In the genomic region with DNA sequence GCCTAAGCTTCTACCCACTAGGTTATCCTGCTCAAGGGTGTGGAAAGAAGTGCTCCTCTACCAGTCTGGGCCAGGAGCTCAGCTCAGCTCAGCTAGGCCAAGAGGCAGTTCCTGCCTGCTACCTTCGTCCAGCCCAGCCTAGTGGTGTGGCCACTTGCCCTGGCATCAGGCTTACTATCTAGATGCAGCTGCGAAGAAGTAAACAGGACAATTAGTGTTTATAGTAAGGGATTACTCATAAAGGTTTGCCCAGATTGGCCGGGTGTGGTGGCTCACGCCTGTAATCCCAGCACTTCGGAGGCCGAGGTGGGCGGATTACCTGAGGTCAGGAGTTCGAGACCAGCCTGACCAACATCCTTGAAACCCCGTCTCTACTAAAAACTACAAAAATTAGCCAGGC, we compare ENCODE assay signal across 12 cellular contexts. TPM values are rescaled to one million over a fixed set of nuclear protein-coding genes. Genes with fewer than 3 reads are reported as not detected.
DNase-seq lines count a peak whose midpoint lies in the region; ATAC-seq lines count a peak whose summit lies in the region.
"Had no signal": no experiment of that assay in that cellular context is flagged by ENCODE, and none has a peak within 500 bp of the region (broad histone marks: within the 10 kb centered on the region; RNA-seq: fewer than 3 reads in every experiment).

No MANE protein-coding gene starts in this region.

- peak overlapping the region; percentile 27 to 86 (median 69) for H3K4me2 ChIP-seq in BLaER1 treated with 17β-estradiol and CSF1 and Interleukin-3, amounts not matched to agents 10 nM and 100 nM

- CTCF ChIA-PET in naive thymus-derived CD4-positive, alpha-beta T cell (lab: Charles Lee), result interaction anchor here (0.8 kb wide), 2 partner anchors 65 to 97 kb away, joined by 3 to 5 read pairs; partner anchors contain the start of gene STING1

- H4K20me1 ChIP-seq in BLaER1 treated with 17β-estradiol and CSF1 and Interleukin-3, amounts not matched to agents 10 nM and 100 nM, result no peaks in the 10 kb centered on the region

- H3K9me3 Mint-ChIP-seq in naive thymus-derived CD4-positive, alpha-beta T cell, result no peaks in the 10 kb centered on the region
- H3K9me3 Mint-ChIP-seq: CD4-positive, CD25-positive, alpha-beta regulatory T cell; H9 had no signal

- peak; percentile 53 for DNase-seq in H4 (ENCODE audit: low spot score)
- no peak for DNase-seq in naive thymus-derived CD4-positive, alpha-beta T cell
- DNase-seq in NCI-H1694 treated with DMSO at 0.1 percent for 48 hours (lab: John Stamatoyannopoulos, UW), result no peak
- DNase-seq: CD4-positive, CD25-positive, alpha-beta regulatory T cell; H9; stimulated activated CD4-positive, alpha-beta T cell treated with anti-CD3 and anti-CD28 coated beads, Interleukin-4, amount 100 ng/mL, for 1 hour had no signal

- intact Hi-C loops in naive thymus-derived CD4-positive, alpha-beta T cell (cut with micrococcal nuclease), result no loop called here

- H3K27ac ChIP-seq in BLaER1 treated with 17β-estradiol and CSF1 and Interleukin-3, amounts not matched to agents 10 nM and 100 nM, result peak overlapping the region in 7 of 11 experiments; percentile 28 to 62 (median 45); a peak in 14 of 22 replicates
- H3K27ac ChIP-seq in angular gyrus (ENCODE audit: low read depth, low read length) (peak overlapping the region; percentile 1), mucosa of rectum (ENCODE audit: low read depth in 2 of 2, low read length in 2 of 2) (peak overlapping the region; percentile 69 to 76)
- H3K27ac ChIP-seq in naive thymus-derived CD4-positive, alpha-beta T cell (ENCODE audit: low read depth, low read length), result no peak overlapping the region

- no peaks in the 10 kb centered on the region for H3K27me3 Mint-ChIP-seq in naive thymus-derived CD4-positive, alpha-beta T cell
- H3K27me3 Mint-ChIP-seq: CD4-positive, CD25-positive, alpha-beta regulatory T cell had no signal

- peaks cover 0 to 23% (median 11%) of the 10 kb centered on the region in 5 donors for H3K36me3 Mint-ChIP-seq in naive thymus-derived CD4-positive, alpha-beta T cell

- POLR2A ChIA-PET in naive thymus-derived CD4-positive, alpha-beta T cell (lab: Charles Lee), result interaction anchor here (0.6 to 0.9 kb wide), 2 partner anchors 13 to 48 kb away, joined by 3 to 4 read pairs; partner anchors contain the start of gene SPATA24

- peak overlapping the region in 1 of 9 donors; percentile 82 for H3K27ac Mint-ChIP-seq in naive thymus-derived CD4-positive, alpha-beta T cell
- H3K27ac Mint-ChIP-seq: H9 had no signal

- peaks cover 2 to 75% (median 25%) of the 10 kb centered on the region in 7 donors for H3K4me1 Mint-ChIP-seq in naive thymus-derived CD4-positive, alpha-beta T cell

- no peaks in the 10 kb centered on the region; a peak in 1 of 22 replicates for H3K9me3 ChIP-seq in BLaER1 treated with 17β-estradiol and CSF1 and Interleukin-3, amounts not matched to agents 10 nM and 100 nM (replicated peaks in 1 of 11)
- no peaks in the 10 kb centered on the region for H3K9me3 ChIP-seq in mucosa of rectum (ENCODE audit: control insufficient read depth in 2 of 2, low read length in 2 of 2)
- no peaks in the 10 kb centered on the region for H3K9me3 ChIP-seq in naive thymus-derived CD4-positive, alpha-beta T cell (ENCODE audit: control insufficient read depth in 2 of 3, low read length in 3 of 3)
- H3K9me3 ChIP-seq: prostate gland had no signal

- peaks cover 53 to 80% (median 66%) of the 10 kb centered on the region in 10 experiments for H3K4me1 ChIP-seq in BLaER1 treated with 17β-estradiol and CSF1 and Interleukin-3, amounts not matched to agents 10 nM and 100 nM
- H3K4me1 ChIP-seq in mucosa of rectum (ENCODE audit: control insufficient read depth in 2 of 2, insufficient read depth in 2 of 2, low read length in 2 of 2), result peaks cover 21 to 52% of the 10 kb centered on the region in 2 donors
- peaks cover 0 to 17% of the 10 kb centered on the region in 2 donors for H3K4me1 ChIP-seq in naive thymus-derived CD4-positive, alpha-beta T cell (ENCODE audit: control insufficient read depth in 2 of 2, insufficient read depth in 2 of 2, low read length in 2 of 2)
- H3K4me1 ChIP-seq: prostate gland had no signal

- peak overlapping the region in 2 of 11 experiments; percentile 4 to 9; a peak in 1 of 22 replicates for H3K9ac ChIP-seq in BLaER1 treated with 17β-estradiol and CSF1 and Interleukin-3, amounts not matched to agents 10 nM and 100 nM
- no peak overlapping the region for H3K9ac ChIP-seq in mucosa of rectum (ENCODE audit: low read depth in 1 of 2, low read length in 2 of 2)

- H3K4me3 Mint-ChIP-seq in naive thymus-derived CD4-positive, alpha-beta T cell, result no peak overlapping the region
- H3K4me3 Mint-ChIP-seq: H9 had no signal

- no peak for ATAC-seq in naive thymus-derived CD4-positive, alpha-beta T cell
- no peak for ATAC-seq in HG03521 (IDR thresholded peaks at IDR 0.05; ENCODE audit: unreplicated experiment)

- peaks cover 0 to 50% (median 16%) of the 10 kb centered on the region in 11 experiments; a peak in 16 of 22 replicates for H3K36me3 ChIP-seq in BLaER1 treated with 17β-estradiol and CSF1 and Interleukin-3, amounts not matched to agents 10 nM and 100 nM
- H3K36me3 ChIP-seq in mucosa of rectum (ENCODE audit: control insufficient read depth in 2 of 2, insufficient read depth in 2 of 2, low read length in 2 of 2), result peaks cover 0 to 3% of the 10 kb centered on the region in 2 donors
- H3K36me3 ChIP-seq in naive thymus-derived CD4-positive, alpha-beta T cell (ENCODE audit: control insufficient read depth in 2 of 3, insufficient read depth in 3 of 3, low read length in 3 of 3), result peaks cover 0 to 13% (median 0%) of the 10 kb centered on the region in 3 experiments
- H3K36me3 ChIP-seq: prostate gland had no signal

- H3K4me3 ChIP-seq in BLaER1 treated with 17β-estradiol and CSF1 and Interleukin-3, amounts not matched to agents 10 nM and 100 nM, result no peak overlapping the region
- no peak overlapping the region for H3K4me3 ChIP-seq in mucosa of rectum (ENCODE audit: low read length in 2 of 2)
- no peak overlapping the region for H3K4me3 ChIP-seq in naive thymus-derived CD4-positive, alpha-beta T cell (ENCODE audit: low read length)
- H3K4me3 ChIP-seq: prostate gland had no signal

- no peaks in the 10 kb centered on the region for H3K27me3 ChIP-seq in BLaER1 treated with 17β-estradiol and CSF1 and Interleukin-3, amounts not matched to agents 10 nM and 100 nM
- no peaks in the 10 kb centered on the region for H3K27me3 ChIP-seq in mucosa of rectum (ENCODE audit: control insufficient read depth in 2 of 2, insufficient read depth in 2 of 2, low read length in 2 of 2)
- H3K27me3 ChIP-seq in naive thymus-derived CD4-positive, alpha-beta T cell (ENCODE audit: control insufficient read depth in 2 of 2, insufficient read depth in 2 of 2, low read length in 2 of 2), result no peaks in the 10 kb centered on the region

RNA-seq across cellular contexts. Expression of gene SPATA24, which starts 12.8 kb away (rescaled TPM):
- total RNA-seq in H4 (2014; rRNA removed; shearing (Covaris generic)), result 3.4 and 5.9 TPM in 2 replicates
- total RNA-seq in naive thymus-derived CD4-positive, alpha-beta T cell, result 1 to 10 TPM; 4.4 to 7.6 (median 5.8) TPM
- polyA plus RNA-seq in naive thymus-derived CD4-positive, alpha-beta T cell, result 1 to 10 TPM; 4.6 to 6.6 TPM

RNA-seq across cellular contexts. Expression of gene PROB1, which starts 21.7 kb away (rescaled TPM):
- total RNA-seq in H4 (2014; rRNA removed; shearing (Covaris generic)), result not detected in 2 replicates
- total RNA-seq in naive thymus-derived CD4-positive, alpha-beta T cell, result 1 to 10 TPM in 2 of 5 experiments, under 1 TPM in 3; 0.58 to 4.9 (median 0.97) TPM
- under 1 TPM in 1 of 2 donors, not detected in 1; 0.26 TPM for polyA plus RNA-seq in naive thymus-derived CD4-positive, alpha-beta T cell

RNA-seq across cellular contexts. Expression of gene DNAJC18, which starts 22.7 kb away (rescaled TPM):
- total RNA-seq in H4 (2014; rRNA removed; shearing (Covaris generic)), result 4.5 and 22.9 TPM in 2 replicates
- total RNA-seq in naive thymus-derived CD4-positive, alpha-beta T cell, result 1 to 10 TPM; 2.2 to 9.7 (median 4.9) TPM
- 1 to 10 TPM; 3.8 to 6.8 TPM for polyA plus RNA-seq in naive thymus-derived CD4-positive, alpha-beta T cell

RNA-seq across cellular contexts. Expression of gene MZB1, which starts 26.9 kb away (rescaled TPM):
- total RNA-seq in H4 (2014; rRNA removed; shearing (Covaris generic)), result not detected in 2 replicates
- 10 to 100 TPM in 3 of 5 experiments, under 1 TPM in 2; 0.60 to 70.6 (median 12.8) TPM for total RNA-seq in naive thymus-derived CD4-positive, alpha-beta T cell
- polyA plus RNA-seq in naive thymus-derived CD4-positive, alpha-beta T cell, result under 1 TPM; 0.25 to 0.80 TPM
- total RNA-seq: epithelial cell of proximal tubule had no signal

RNA-seq across cellular contexts. Expression of gene SLC23A1, which starts 33.6 kb away (rescaled TPM):
- total RNA-seq in H4 (2014; rRNA removed; shearing (Covaris generic)), result not detected in 2 replicates
- 1 to 10 TPM in 1 of 5 experiments, not detected in 4; 4.7 TPM for total RNA-seq in naive thymus-derived CD4-positive, alpha-beta T cell
- polyA plus RNA-seq in naive thymus-derived CD4-positive, alpha-beta T cell, result not detected
- total RNA-seq: CD4-positive, CD25-positive, alpha-beta regulatory T cell; epithelial cell of proximal tubule; H9 had no signal
